Comparison of ENCODE assay signal across 1 cellular context in genomic region chr14:32202941-32203882, GRCh38.
TF ChIP-seq lines count a peak whose summit lies in the region.

Gene RNU6-8 (minus strand): TSS chr14:32203269.

TF ChIP-seq in HepG2, 621 proteins besides CTCF, POLR2A, EP300 and RAD21 (continued from another document and continues in another):
- TF ChIP-seq ZNF710 (CRISPR knock-in tag; IDR thresholded peaks at IDR 0.05; ENCODE audit: borderline replicate concordance) (peak; percentile 80), ZNF550 (CRISPR knock-in tag; IDR thresholded peaks at IDR 0.05; ENCODE audit: borderline replicate concordance) (0 out of 2 replicates have a peak, but pooled peaks have one; percentile 31), ZNF10 (CRISPR knock-in tag; IDR thresholded peaks at IDR 0.05; ENCODE audit: borderline replicate concordance, low read depth) (no peak), ZNF672 (CRISPR knock-in tag; IDR thresholded peaks at IDR 0.05) (no peak; the same call in 1 of the 2 replicates), NCOA1 (CRISPR knock-in tag; IDR thresholded peaks at IDR 0.05) (no peak), NR2F6 (IDR thresholded peaks at IDR 0.05) (peak; percentile 55), NR2F6 (CRISPR knock-in tag; IDR thresholded peaks at IDR 0.05) (peak; percentile 61; the same call in 1 of the 2 replicates), MIXL1 (CRISPR knock-in tag; IDR thresholded peaks at IDR 0.05) (peak; percentile 98), ZNF224 (CRISPR knock-in tag; IDR thresholded peaks at IDR 0.05) (0 out of 2 replicates have a peak, but pooled peaks have one; percentile 78), ZNF263 (CRISPR knock-in tag; IDR thresholded peaks at IDR 0.05) (peak; percentile 74), ZNF281 (CRISPR knock-in tag; IDR thresholded peaks at IDR 0.05; ENCODE audit: borderline replicate concordance) (no peak; the same call in 1 of the 2 replicates), JDP2 (CRISPR knock-in tag; IDR thresholded peaks at IDR 0.05; ENCODE audit: borderline replicate concordance) (no peak), ZNF644 (CRISPR knock-in tag; IDR thresholded peaks at IDR 0.05; ENCODE audit: low read depth) (peak; percentile 55; the same call in 1 of the 2 replicates), FOXO1 (CRISPR knock-in tag; IDR thresholded peaks at IDR 0.05) (peak; percentile 80), FOXM1 (CRISPR knock-in tag; IDR thresholded peaks at IDR 0.05) (no peak), ZBTB33 (CRISPR knock-in tag; IDR thresholded peaks at IDR 0.05) (peak; percentile 24; the same call in 1 of the 2 replicates), SMAD3 (CRISPR knock-in tag; IDR thresholded peaks at IDR 0.05) (peak; percentile 97), RFX5 (IDR thresholded peaks at IDR 0.05; ENCODE audit: low read depth, low read length) (0 out of 2 replicates have a peak, but pooled peaks have one; percentile 31), NR1H2 (CRISPR knock-in tag; IDR thresholded peaks at IDR 0.05; ENCODE audit: borderline replicate concordance, low read depth) (peak; percentile 88), RELA (CRISPR knock-in tag; IDR thresholded peaks at IDR 0.05) (no peak; the same call in 1 of the 2 replicates), AHDC1 (CRISPR knock-in tag; IDR thresholded peaks at IDR 0.05; ENCODE audit: borderline replicate concordance) (peak; percentile 76), BRCA1 (CRISPR knock-in tag; IDR thresholded peaks at IDR 0.05) (peak; percentile 80), TBP (CRISPR knock-in tag; IDR thresholded peaks at IDR 0.05) (peak; percentile 94; the same call in 1 of the 2 replicates), MXD1 (CRISPR knock-in tag; IDR thresholded peaks at IDR 0.05) (peak; percentile 93; the same call in 1 of the 2 replicates), E2F2 (CRISPR knock-in tag; IDR thresholded peaks at IDR 0.05; ENCODE audit: borderline replicate concordance) (peak; percentile 93), PAF1 (CRISPR knock-in tag; IDR thresholded peaks at IDR 0.05) (no peak), ZNF800 (CRISPR knock-in tag; IDR thresholded peaks at IDR 0.05) (peak; percentile 98), ZBTB4 (CRISPR knock-in tag; IDR thresholded peaks at IDR 0.05; ENCODE audit: borderline replicate concordance) (peak; percentile 52), CBFB (CRISPR knock-in tag; IDR thresholded peaks at IDR 0.05) (peak; percentile 83), ZNF704 (CRISPR knock-in tag; IDR thresholded peaks at IDR 0.05; ENCODE audit: borderline replicate concordance) (peak; percentile 80; the same call in 1 of the 2 replicates), GABPB1 (CRISPR knock-in tag; IDR thresholded peaks at IDR 0.05) (peak; percentile 89), ISX (CRISPR knock-in tag; conservative IDR thresholded peaks at IDR 0.05) (peak; percentile 97), PLRG1 (conservative IDR thresholded peaks at IDR 0.05) (no peak), FOXK2 (IDR thresholded peaks at IDR 0.05) (no peak), ZFYVE20 (CRISPR knock-in tag; IDR thresholded peaks at IDR 0.05; ENCODE audit: borderline replicate concordance, low read depth) (0 out of 2 replicates have a peak, but pooled peaks have one; percentile 23), ZNF143 (CRISPR knock-in tag; IDR thresholded peaks at IDR 0.05) (peak; percentile 97), ZNF75D (CRISPR knock-in tag; IDR thresholded peaks at IDR 0.05; ENCODE audit: borderline replicate concordance) (no peak; the same call in 1 of the 2 replicates), ZC3H13 (CRISPR knock-in tag; IDR thresholded peaks at IDR 0.05) (peak; percentile 10; the same call in 1 of the 2 replicates), ZNF883 (CRISPR knock-in tag; IDR thresholded peaks at IDR 0.05; ENCODE audit: not compliant biosample characterization) (peak; percentile 73), CC2D1A (CRISPR knock-in tag; IDR thresholded peaks at IDR 0.05) (no peak), ZNF788 (CRISPR knock-in tag; IDR thresholded peaks at IDR 0.05; ENCODE audit: borderline replicate concordance) (peak; percentile 88; the same call in 1 of the 2 replicates)
